Comparison of ENCODE assay signal across 20 cellular contexts in genomic region chr7:132422502-132423101, GRCh38.
A peak's percentile ranks its signal among the peaks of the same experiment; 100 is the strongest.
DNase-seq lines count a peak whose midpoint lies in the region; ATAC-seq and TF ChIP-seq lines count a peak whose summit lies in the region.
"Had no signal": no experiment of that assay in that cellular context is flagged by ENCODE, and none has a peak within 500 bp of the region (broad histone marks: within the 10 kb centered on the region; RNA-seq: fewer than 3 reads in every experiment).

No MANE protein-coding gene starts in this region.

- TF ChIP-seq POLR2A in transverse colon (IDR thresholded peaks at IDR 0.05) = no peak

- no peak overlapping the region for H3K4me3 ChIP-seq in GM23248
- no peak overlapping the region for H3K4me3 ChIP-seq in hepatocyte
- no peak overlapping the region for H3K4me3 ChIP-seq in smooth muscle cell
- no peak overlapping the region for H3K4me3 ChIP-seq in transverse colon
- H3K4me3 ChIP-seq: heart right ventricle had no signal

- WGBS in GM23248 (ENCODE audit: low coverage in 1 of 2, low lambda C conversion rate in 2 of 2, missing lambda C conversion rate in 2 of 2), 2 experiments = 16 to 17% methylated on average over 12 of the region's 12 CpGs
- 56% methylated on average over 12 of the region's 12 CpGs for WGBS in hepatocyte (ENCODE audit: low lambda C conversion rate, missing lambda C conversion rate)
- WGBS in smooth muscle cell (ENCODE audit: low lambda C conversion rate) = 16% methylated on average over 12 of the region's 12 CpGs
- WGBS in transverse colon (ENCODE audit: low coverage in 1 of 2), 2 donors = 70 to 86% methylated on average over 5 to 12 of the region's 12 CpGs

- H3F3A ChIP-seq in GM23248 (ENCODE audit: insufficient read depth) (no peaks in the 10 kb centered on the region), smooth muscle cell (ENCODE audit: low read depth) (no peaks in the 10 kb centered on the region)

- TF ChIP-seq EP300 in transverse colon (IDR thresholded peaks at IDR 0.05; ENCODE audit: low read depth) = no peak

- DNase-seq in GM23248 (peak; percentile 55), astrocyte of the hippocampus (ENCODE audit: low read depth, low spot score) (peak; percentile 45), hepatocyte (ENCODE audit: low spot score) (peak; percentile 16), smooth muscle cell (lab: John Stamatoyannopoulos, UW; ENCODE audit: unreplicated experiment) (peak; percentile 16), NCI-H1417 (lab: John Stamatoyannopoulos, UW) (no peak), DMS 273 (lab: John Stamatoyannopoulos, UW; ENCODE audit: unreplicated experiment) (no peak), transverse colon (no peak)
- DNase-seq: activated CD4-positive, alpha-beta T cell treated with anti-CD3 and anti-CD28 coated beads, Interleukin-2, amount 50 U/mL, for 4 hours; activated naive CD4-positive, alpha-beta T cell treated with anti-CD3 and anti-CD28 coated beads, Interleukin-2, amount 10 ng/mL, durations not matched to agents 7 days and 5 days; activated T-cell treated with anti-CD3 and anti-CD28 coated beads, Interleukin-2, amount 50 U/mL, for 24 hours; COR-L47; heart right ventricle; midbrain; NCI-H1417 treated with DMSO at 0.1 percent for 48 hours; NK-92 treated with Interleukin-12 subunit alpha and Interleukin-12 subunit beta, amount 100 ng/mL, for 24 hours; stimulated activated CD4-positive, alpha-beta T cell treated with anti-CD3 and anti-CD28 coated beads, Interleukin-2, amount 100 ng/mL, for 48 hours; T-cell had no signal

- H3K4me2 ChIP-seq in GM23248 (ENCODE audit: unreplicated experiment) (no peak overlapping the region), hepatocyte (no peak overlapping the region), smooth muscle cell (peak overlapping the region; percentile 47)
- H3K4me2 ChIP-seq: KMS-11 had no signal

- H3K9me2 ChIP-seq in GM23248 (ENCODE audit: insufficient read depth) = no peaks in the 10 kb centered on the region
- no peaks in the 10 kb centered on the region for H3K9me2 ChIP-seq in hepatocyte (replicated peaks; ENCODE audit: insufficient read depth)

- in situ Hi-C loops in GM23248 (cut with MboI) = no loop called here
- in situ Hi-C loops in transverse colon (cut with MboI; ENCODE audit: low pct_ligation_motif_present in 1 of 4, low pct_unique_long_range_greater_than_20kb in 1 of 4, low sequenced_read_pairs in 3 of 4) = no loop called here

- H3K9me3 ChIP-seq in GM23248 (ENCODE audit: low read depth) (no peaks in the 10 kb centered on the region), hepatocyte (ENCODE audit: low read depth) (no peaks in the 10 kb centered on the region), smooth muscle cell (replicated peaks; ENCODE audit: low read depth) (no peaks in the 10 kb centered on the region), transverse colon (no peaks in the 10 kb centered on the region)

- H4K20me1 ChIP-seq in GM23248 (ENCODE audit: insufficient read depth) (no peaks in the 10 kb centered on the region), hepatocyte (ENCODE audit: insufficient read depth, poor library complexity, severe bottlenecking) (no peaks in the 10 kb centered on the region), smooth muscle cell (ENCODE audit: low read depth) (no peaks in the 10 kb centered on the region)

- H3K27ac ChIP-seq in GM23248 = no peak overlapping the region
- H3K27ac ChIP-seq in hepatocyte = peak overlapping the region; percentile 30
- peak overlapping the region; percentile 25 for H3K27ac ChIP-seq in smooth muscle cell (ENCODE audit: low read depth)
- no peak overlapping the region for H3K27ac ChIP-seq in transverse colon
- H3K27ac ChIP-seq: KMS-11 had no signal

- H3K79me2 ChIP-seq in GM23248 (ENCODE audit: insufficient read depth) (no peaks in the 10 kb centered on the region), hepatocyte (no peaks in the 10 kb centered on the region), smooth muscle cell (ENCODE audit: low read depth) (no peaks in the 10 kb centered on the region)

- no peaks in the 10 kb centered on the region for H3K36me3 ChIP-seq in GM23248 (ENCODE audit: low read depth)
- H3K36me3 ChIP-seq in hepatocyte (replicated peaks; ENCODE audit: insufficient read depth, low read depth) = no peaks in the 10 kb centered on the region
- no peaks in the 10 kb centered on the region for H3K36me3 ChIP-seq in smooth muscle cell (ENCODE audit: low read depth)
- no peaks in the 10 kb centered on the region for H3K36me3 ChIP-seq in transverse colon
- H3K36me3 ChIP-seq: heart right ventricle had no signal

- H3K9ac ChIP-seq in GM23248 (no peak overlapping the region), smooth muscle cell (ENCODE audit: low read depth) (no peak overlapping the region)
- H3K9ac ChIP-seq: KMS-11 had no signal

- H3K4me1 ChIP-seq in GM23248 (ENCODE audit: insufficient read depth) = no peaks in the 10 kb centered on the region
- peaks cover 15% of the 10 kb centered on the region for H3K4me1 ChIP-seq in hepatocyte (ENCODE audit: insufficient read depth)
- H3K4me1 ChIP-seq in smooth muscle cell (ENCODE audit: low read depth) = peaks cover 17% of the 10 kb centered on the region
- H3K4me1 ChIP-seq in transverse colon = no peaks in the 10 kb centered on the region

- ATAC-seq in HG03342 (IDR thresholded peaks at IDR 0.05; ENCODE audit: unreplicated experiment) = no peak
- ATAC-seq: esophagus mucosa, T-cell had no signal

- H3K27me3 ChIP-seq in GM23248 (replicated peaks; ENCODE audit: insufficient read depth) = no peaks in the 10 kb centered on the region
- no peaks in the 10 kb centered on the region for H3K27me3 ChIP-seq in hepatocyte
- H3K27me3 ChIP-seq in smooth muscle cell (ENCODE audit: low read depth) = no peaks in the 10 kb centered on the region
- H3K27me3 ChIP-seq in transverse colon = no peaks in the 10 kb centered on the region
- H3K27me3 ChIP-seq: heart right ventricle had no signal

- TF ChIP-seq CTCF in hepatocyte (IDR thresholded peaks at IDR 0.05; ENCODE audit: poor library complexity) (no peak), smooth muscle cell (IDR thresholded peaks at IDR 0.05; ENCODE audit: borderline replicate concordance, insufficient read depth, poor library complexity, severe bottlenecking) (no peak), transverse colon (IDR thresholded peaks at IDR 0.05) (no peak)

- intact Hi-C loops in transverse colon (cut with DNase I; ENCODE audit: low total_unique reads) = no loop called here

- H2AFZ ChIP-seq in GM23248 (no peak overlapping the region), hepatocyte (no peak overlapping the region), smooth muscle cell (ENCODE audit: low read depth) (no peak overlapping the region)

Comparison
In these comparisons a context has a peak if more than half of its experiments do, and no peak if none do; other contexts are left out.
1. DNase-seq: peak in GM23248 (single experiment), astrocyte of the hippocampus (single experiment), hepatocyte (single experiment) and smooth muscle cell (single experiment); none in NCI-H1417 (0 of 3), DMS 273 (single experiment) and transverse colon (single experiment).
2. H3K27ac ChIP-seq: peak in hepatocyte (single experiment) and smooth muscle cell (single experiment); none in GM23248 (single experiment) and transverse colon (0 of 4).